29 cellular contexts compared by ENCODE assay signal in the genomic region with DNA sequence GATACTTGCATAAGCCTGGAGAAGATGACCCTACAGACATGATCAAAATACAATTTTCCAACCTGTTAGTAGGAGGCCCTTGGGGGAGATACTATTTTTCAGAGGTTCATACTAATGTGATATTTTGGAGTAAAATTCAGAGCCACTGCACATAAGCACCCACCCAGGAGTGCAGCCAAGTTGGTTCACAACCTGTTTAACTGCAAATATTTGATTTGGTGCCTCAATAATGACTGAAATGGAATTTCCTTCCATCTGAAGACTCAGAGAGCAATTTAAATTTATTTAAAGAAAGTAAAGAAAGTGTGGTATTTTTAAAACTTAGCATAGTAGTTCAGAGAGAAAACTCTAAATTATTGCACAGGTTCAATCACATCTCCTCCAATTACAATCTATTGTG.
"Had no signal": no experiment of that assay in that cellular context is flagged by ENCODE, and none has a peak within 500 bp of the region (broad histone marks: within the 10 kb centered on the region; RNA-seq: fewer than 3 reads in every experiment).

No MANE protein-coding gene starts in this region.

- H3K27ac Mint-ChIP-seq: dendritic cell treated with granulocyte-macrophage colony-stimulating factor and Interleukin-4, amounts not matched to agents 40 ng/mL and 50 ng/mL, for 4 days; effector memory CD8-positive, alpha-beta T cell; endodermal cell had no signal

- H3K27me3 ChIP-seq: colonic mucosa, esophagus muscularis mucosa, esophagus squamous epithelium, foreskin keratinocyte, gastrocnemius medialis, gastroesophageal sphincter, heart left ventricle, heart right ventricle had no signal

- H3K4me1 Mint-ChIP-seq: endodermal cell had no signal

- H3K4me3 Mint-ChIP-seq: dendritic cell treated with granulocyte-macrophage colony-stimulating factor and Interleukin-4, amounts not matched to agents 40 ng/mL and 50 ng/mL, for 4 days; effector memory CD8-positive, alpha-beta T cell; endodermal cell had no signal

- H3K4me3 ChIP-seq: colonic mucosa, coronary artery, dorsolateral prefrontal cortex, esophagus muscularis mucosa, esophagus squamous epithelium, gastrocnemius medialis, gastroesophageal sphincter, heart left ventricle, heart right ventricle had no signal

- H3K27me3 Mint-ChIP-seq: dendritic cell treated with granulocyte-macrophage colony-stimulating factor and Interleukin-4, amounts not matched to agents 40 ng/mL and 50 ng/mL, for 4 days; effector memory CD8-positive, alpha-beta T cell had no signal

- ATAC-seq: effector memory CD8-positive, alpha-beta T cell; esophagus mucosa; foreskin keratinocyte; gastrocnemius medialis; gastroesophageal sphincter; heart left ventricle; heart right ventricle had no signal

- H3K4me1 ChIP-seq: colonic mucosa, esophagus muscularis mucosa, esophagus squamous epithelium, foreskin keratinocyte, gastrocnemius medialis, gastroesophageal sphincter, heart left ventricle, heart right ventricle had no signal

- H3K9me3 ChIP-seq: colonic mucosa, esophagus muscularis mucosa, esophagus squamous epithelium, gastrocnemius medialis, gastroesophageal sphincter, heart left ventricle had no signal

- DNase-seq: colonic mucosa; cortex of kidney; dermis blood vessel endothelial cell; dorsolateral prefrontal cortex; effector CD4-positive, alpha-beta T cell; effector CD8-positive, alpha-beta T cell; effector memory CD4-positive, alpha-beta T cell; effector memory CD8-positive, alpha-beta T cell; endodermal cell; erythroblast; esophagus squamous epithelium; foreskin fibroblast; foreskin keratinocyte; foreskin melanocyte; gastrocnemius medialis; glutamatergic neuron; head of caudate nucleus; heart left ventricle; heart right ventricle had no signal

- H3K27ac ChIP-seq: colonic mucosa, coronary artery, dorsolateral prefrontal cortex, epithelial cell of prostate, esophagus muscularis mucosa, esophagus squamous epithelium, foreskin keratinocyte, gastrocnemius medialis, gastroesophageal sphincter, heart left ventricle, heart right ventricle had no signal

- H3K36me3 ChIP-seq: colonic mucosa, esophagus muscularis mucosa, esophagus squamous epithelium, gastrocnemius medialis, gastroesophageal sphincter, heart left ventricle, heart right ventricle had no signal

- FAIRE-seq: colon, endometrium, endothelial cell of umbilical vein, frontal cortex had no signal
